ENCODE assay signal across 8 cellular contexts in genomic region chr11:76629133-76629852, GRCh38. TPM values are rescaled to one million over a fixed set of nuclear protein-coding genes. Genes with fewer than 3 reads are reported as not detected.
DNase-seq lines count a peak whose midpoint lies in the region; ATAC-seq, FAIRE-seq and TF ChIP-seq lines count a peak whose summit lies in the region.

No MANE protein-coding gene starts in this region.

- no peaks in the 10 kb centered on the region for H3K79me2 ChIP-seq in H9 (ENCODE audit: insufficient read depth, low read length)

- H3T11ph ChIP-seq in H9 (ENCODE audit: low read length), result no peak overlapping the region

- no peak overlapping the region for H3K56ac ChIP-seq in H9 (ENCODE audit: insufficient read length, low read depth, low read length)

- H3K79me1 ChIP-seq in H9 (ENCODE audit: insufficient read depth, low read depth, low read length, poor library complexity, severe bottlenecking), result no peaks in the 10 kb centered on the region

- no peak overlapping the region; a peak in 1 of 7 replicates for H3K27ac Mint-ChIP-seq in H9

- no peak overlapping the region for H3K4ac ChIP-seq in H9 (ENCODE audit: low read depth, low read length)

- TF ChIP-seq CTCF in H9 (conservative IDR thresholded peaks at IDR 0.05), result no peak

- no peak overlapping the region for H3K23ac ChIP-seq in H9 (ENCODE audit: insufficient read length, low read depth, low read length)

- no peak overlapping the region for H4K91ac ChIP-seq in H9 (ENCODE audit: insufficient read length, low read depth, low read length)

- H3K9ac ChIP-seq in H9 (ENCODE audit: extremely low read depth, insufficient read length, low read length), result no peak overlapping the region

- no peak for FAIRE-seq in GM19239 (lab: Jason Lieb, UNC)

- no CpG with 5 or more reads among the region's 10 CpGs for WGBS in H9 (ENCODE audit: extremely low coverage, insufficient read length, low lambda C conversion rate)

- H3K9me3 Mint-ChIP-seq in H9, result peaks cover 7% of the 10 kb centered on the region in 2 experiments; a peak in 4 of 5 replicates

- H2AK5ac ChIP-seq in H9 (ENCODE audit: insufficient read length, low read length), result no peak overlapping the region

- peak; percentile 51 to 55 for ATAC-seq in activated CD4-positive, CD25-positive, alpha-beta regulatory T cell treated with anti-CD3 and anti-CD28 coated beads, Interleukin-2, amount 50 U/mL, for 24 hours

- no peak overlapping the region for H3K4me3 ChIP-seq in MG63

- H3K36me3 ChIP-seq in MG63, result no peaks in the 10 kb centered on the region

- no peaks in the 10 kb centered on the region for H3K23me2 ChIP-seq in H9 (ENCODE audit: insufficient read length, low read depth, low read length, poor library complexity, severe bottlenecking)

- H3K9me3 ChIP-seq in H9 (ENCODE audit: control insufficient read depth, low read depth, low read length), result no peaks in the 10 kb centered on the region
- H3K9me3 ChIP-seq in MG63, result peaks cover 5% of the 10 kb centered on the region; the same call in 1 of the 2 replicates

- H2BK5ac ChIP-seq in H9 (ENCODE audit: insufficient read length, low read length), result no peak overlapping the region

- no peak overlapping the region for H2BK12ac ChIP-seq in H9 (ENCODE audit: insufficient read length, low read depth, low read length)

- H4K5ac ChIP-seq in H9 (ENCODE audit: insufficient read length, low read depth, low read length), result no peak overlapping the region

- no peak overlapping the region for H2AFZ ChIP-seq in H9 (ENCODE audit: low read length)

- H3K18ac ChIP-seq in H9 (ENCODE audit: insufficient read length, low read depth, low read length), result no peak overlapping the region

- H2BK15ac ChIP-seq in H9 (ENCODE audit: low read depth, low read length), result no peak overlapping the region

- no peaks in the 10 kb centered on the region for H3K27me3 ChIP-seq in H9 (ENCODE audit: insufficient read depth, low read length)
- H3K27me3 ChIP-seq in MG63, result no peaks in the 10 kb centered on the region

- DNase-seq in EL (peak; percentile 63), fibroblast of peridontal ligament (ENCODE audit: extremely low read depth) (peak; percentile 67), pons (ENCODE audit: low spot score) (peak; percentile 43), GM19239 (ENCODE audit: insufficient read length, low spot score) (no peak), H9 (no peak), MG63 (no peak), NCI-H69 (lab: John Stamatoyannopoulos, UW) (no peak)

- H3K4me3 Mint-ChIP-seq in H9, result no peak overlapping the region

- no peak overlapping the region for H3K27ac ChIP-seq in H9 (ENCODE audit: insufficient read length, low read depth, low read length)

- no peak overlapping the region for H4K8ac ChIP-seq in H9 (replicated peaks; ENCODE audit: insufficient read length, low read depth, low read length)

- no peak overlapping the region for H3K14ac ChIP-seq in H9 (ENCODE audit: insufficient read depth, low read length)

- H3K4me2 ChIP-seq in H9 (ENCODE audit: insufficient read depth, insufficient read length, low read length), result no peak overlapping the region

- H4K20me1 ChIP-seq in H9 (ENCODE audit: control insufficient read depth, insufficient read depth, insufficient read length), result no peaks in the 10 kb centered on the region

- H3K4me1 Mint-ChIP-seq in H9, result peaks cover 7 to 11% of the 10 kb centered on the region in 2 experiments

- no peaks in the 10 kb centered on the region for H3K4me1 ChIP-seq in H9 (ENCODE audit: insufficient read depth, low read length)

- H2BK120ac ChIP-seq in H9 (ENCODE audit: low read depth, low read length, poor library complexity, severe bottlenecking), result no peak overlapping the region

- peaks cover 3% of the 10 kb centered on the region; the same call in 1 of the 2 replicates for H3K27me3 Mint-ChIP-seq in H9 (ENCODE audit: low read depth)

- no peaks in the 10 kb centered on the region; a peak in 1 of 7 replicates for H3K36me3 Mint-ChIP-seq in H9 (ENCODE audit: insufficient read depth in 1 of 3, low read depth in 3 of 3)

- no peak overlapping the region for H2BK20ac ChIP-seq in H9 (ENCODE audit: low read depth, low read length, poor library complexity, severe bottlenecking)

RNA-seq across cellular contexts. Expression of gene LRRC32, which starts 41.3 kb away (rescaled TPM):
- 0.46 and 0.59 TPM in 2 replicates for total RNA-seq in H9 (2021)
- total RNA-seq in MG63 (2014; rRNA removed; shearing (Covaris generic); ENCODE audit: low replicate concordance), result not detected in 2 replicates

Comparison
In these comparisons a context has a peak if more than half of its experiments do, and no peak if none do; other contexts are left out.
1. DNase-seq: peak in EL (single experiment), fibroblast of peridontal ligament (single experiment) and pons (single experiment); none in GM19239 (single experiment), H9 (single experiment), MG63 (single experiment) and NCI-H69 (single experiment).